ENCODE assay signal across 1 cellular context in the genomic region with DNA sequence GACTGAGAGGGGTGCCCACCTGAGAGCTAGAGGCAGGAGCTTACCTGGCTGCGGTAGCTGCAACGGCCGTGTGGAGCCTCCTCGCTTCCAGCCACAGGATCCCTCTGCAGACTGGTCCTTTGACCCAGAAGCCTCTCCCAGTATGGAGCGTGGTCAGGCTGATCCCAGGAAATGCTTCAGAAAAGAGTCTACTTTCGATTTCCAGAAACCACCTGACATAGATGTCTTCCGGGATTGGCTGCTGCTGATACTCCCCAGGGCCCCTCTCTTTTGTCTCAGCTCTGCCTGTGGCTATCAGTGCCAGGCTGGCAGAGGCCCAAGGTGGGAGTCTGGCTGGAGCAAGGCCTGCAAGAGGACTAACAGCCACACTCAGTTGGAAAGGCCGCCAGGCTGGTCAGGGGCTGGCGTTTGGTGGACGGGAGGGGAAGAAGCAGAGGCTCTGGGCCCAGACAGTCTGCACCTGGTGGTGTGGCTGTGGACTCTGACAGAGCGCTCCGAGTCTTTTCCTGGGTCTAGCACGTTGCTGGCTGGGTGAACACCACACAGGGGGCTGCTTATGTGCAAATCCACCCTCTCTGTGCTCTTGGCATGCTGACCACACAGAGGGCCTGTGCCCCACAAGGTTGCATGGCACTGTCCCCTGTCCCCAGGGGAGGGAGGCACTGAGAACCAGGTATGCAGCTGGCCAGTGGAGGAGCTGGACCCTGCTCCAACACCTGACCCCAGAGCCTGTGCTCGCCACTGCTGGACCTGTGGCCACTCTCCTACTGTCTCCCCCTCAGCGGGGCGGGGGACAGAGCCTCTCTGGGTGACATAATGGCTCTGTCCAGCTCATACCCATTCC.
A peak's percentile ranks its signal among the peaks of the same experiment; 100 is the strongest.
TF ChIP-seq lines count a peak whose summit lies in the region.

A gene with protein sequence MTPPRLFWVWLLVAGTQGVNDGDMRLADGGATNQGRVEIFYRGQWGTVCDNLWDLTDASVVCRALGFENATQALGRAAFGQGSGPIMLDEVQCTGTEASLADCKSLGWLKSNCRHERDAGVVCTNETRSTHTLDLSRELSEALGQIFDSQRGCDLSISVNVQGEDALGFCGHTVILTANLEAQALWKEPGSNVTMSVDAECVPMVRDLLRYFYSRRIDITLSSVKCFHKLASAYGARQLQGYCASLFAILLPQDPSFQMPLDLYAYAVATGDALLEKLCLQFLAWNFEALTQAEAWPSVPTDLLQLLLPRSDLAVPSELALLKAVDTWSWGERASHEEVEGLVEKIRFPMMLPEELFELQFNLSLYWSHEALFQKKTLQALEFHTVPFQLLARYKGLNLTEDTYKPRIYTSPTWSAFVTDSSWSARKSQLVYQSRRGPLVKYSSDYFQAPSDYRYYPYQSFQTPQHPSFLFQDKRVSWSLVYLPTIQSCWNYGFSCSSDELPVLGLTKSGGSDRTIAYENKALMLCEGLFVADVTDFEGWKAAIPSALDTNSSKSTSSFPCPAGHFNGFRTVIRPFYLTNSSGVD (minus strand): TSS at position 144 of the 844 bp plus-strand sequence. CDS start 2,732 bp downstream, outside the sequence.

TF ChIP-seq in HepG2, 621 proteins besides CTCF, POLR2A, EP300 and RAD21 (continued from another document and continues in another):
- TF ChIP-seq, protein P1, sequence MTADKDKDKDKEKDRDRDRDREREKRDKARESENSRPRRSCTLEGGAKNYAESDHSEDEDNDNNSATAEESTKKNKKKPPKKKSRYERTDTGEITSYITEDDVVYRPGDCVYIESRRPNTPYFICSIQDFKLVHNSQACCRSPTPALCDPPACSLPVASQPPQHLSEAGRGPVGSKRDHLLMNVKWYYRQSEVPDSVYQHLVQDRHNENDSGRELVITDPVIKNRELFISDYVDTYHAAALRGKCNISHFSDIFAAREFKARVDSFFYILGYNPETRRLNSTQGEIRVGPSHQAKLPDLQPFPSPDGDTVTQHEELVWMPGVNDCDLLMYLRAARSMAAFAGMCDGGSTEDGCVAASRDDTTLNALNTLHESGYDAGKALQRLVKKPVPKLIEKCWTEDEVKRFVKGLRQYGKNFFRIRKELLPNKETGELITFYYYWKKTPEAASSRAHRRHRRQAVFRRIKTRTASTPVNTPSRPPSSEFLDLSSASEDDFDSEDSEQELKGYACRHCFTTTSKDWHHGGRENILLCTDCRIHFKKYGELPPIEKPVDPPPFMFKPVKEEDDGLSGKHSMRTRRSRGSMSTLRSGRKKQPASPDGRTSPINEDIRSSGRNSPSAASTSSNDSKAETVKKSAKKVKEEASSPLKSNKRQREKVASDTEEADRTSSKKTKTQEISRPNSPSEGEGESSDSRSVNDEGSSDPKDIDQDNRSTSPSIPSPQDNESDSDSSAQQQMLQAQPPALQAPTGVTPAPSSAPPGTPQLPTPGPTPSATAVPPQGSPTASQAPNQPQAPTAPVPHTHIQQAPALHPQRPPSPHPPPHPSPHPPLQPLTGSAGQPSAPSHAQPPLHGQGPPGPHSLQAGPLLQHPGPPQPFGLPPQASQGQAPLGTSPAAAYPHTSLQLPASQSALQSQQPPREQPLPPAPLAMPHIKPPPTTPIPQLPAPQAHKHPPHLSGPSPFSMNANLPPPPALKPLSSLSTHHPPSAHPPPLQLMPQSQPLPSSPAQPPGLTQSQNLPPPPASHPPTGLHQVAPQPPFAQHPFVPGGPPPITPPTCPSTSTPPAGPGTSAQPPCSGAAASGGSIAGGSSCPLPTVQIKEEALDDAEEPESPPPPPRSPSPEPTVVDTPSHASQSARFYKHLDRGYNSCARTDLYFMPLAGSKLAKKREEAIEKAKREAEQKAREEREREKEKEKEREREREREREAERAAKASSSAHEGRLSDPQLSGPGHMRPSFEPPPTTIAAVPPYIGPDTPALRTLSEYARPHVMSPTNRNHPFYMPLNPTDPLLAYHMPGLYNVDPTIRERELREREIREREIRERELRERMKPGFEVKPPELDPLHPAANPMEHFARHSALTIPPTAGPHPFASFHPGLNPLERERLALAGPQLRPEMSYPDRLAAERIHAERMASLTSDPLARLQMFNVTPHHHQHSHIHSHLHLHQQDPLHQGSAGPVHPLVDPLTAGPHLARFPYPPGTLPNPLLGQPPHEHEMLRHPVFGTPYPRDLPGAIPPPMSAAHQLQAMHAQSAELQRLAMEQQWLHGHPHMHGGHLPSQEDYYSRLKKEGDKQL (CRISPR knock-in tag; IDR thresholded peaks at IDR 0.05; ENCODE audit: low read depth) = peak; percentile 1; the same call in 1 of the 2 replicates
- TF ChIP-seq HNRNPK (IDR thresholded peaks at IDR 0.05; ENCODE audit: low read depth, low read length, poor library complexity, severe bottlenecking) (no peak), U2AF2 (IDR thresholded peaks at IDR 0.05; ENCODE audit: low read depth, low read length) (peak; percentile 61; the same call in 1 of the 2 replicates), HNRNPLL (IDR thresholded peaks at IDR 0.05; ENCODE audit: low read depth, low read length, poor library complexity, severe bottlenecking) (peak; percentile 45), SIX1 (CRISPR knock-in tag; IDR thresholded peaks at IDR 0.05; ENCODE audit: borderline replicate concordance) (no peak), SPEN (CRISPR knock-in tag; IDR thresholded peaks at IDR 0.05; ENCODE audit: low read depth) (no peak; the same call in none of the 2 replicates), ZBTB8A (CRISPR knock-in tag; IDR thresholded peaks at IDR 0.05; ENCODE audit: borderline replicate concordance, low read depth) (0 out of 2 replicates have a peak, but pooled peaks have one; percentile 0), KDM5A (IDR thresholded peaks at IDR 0.05; ENCODE audit: borderline replicate concordance, low read length) (no peak), EEA1 (CRISPR knock-in tag; IDR thresholded peaks at IDR 0.05; ENCODE audit: borderline replicate concordance) (no peak), ZNF20 (CRISPR knock-in tag; IDR thresholded peaks at IDR 0.05) (no peak), SOX6 (IDR thresholded peaks at IDR 0.05) (no peak), SOX6 (CRISPR knock-in tag; IDR thresholded peaks at IDR 0.05) (peak; percentile 87), SALL1 (CRISPR knock-in tag; IDR thresholded peaks at IDR 0.05) (peak; percentile 82), ZNF607 (CRISPR knock-in tag; IDR thresholded peaks at IDR 0.05; ENCODE audit: borderline replicate concordance) (no peak), SRSF4 (IDR thresholded peaks at IDR 0.05; ENCODE audit: low read depth, low read length, poor library complexity, severe bottlenecking) (no peak), SETDB1 (CRISPR knock-in tag; IDR thresholded peaks at IDR 0.05; ENCODE audit: borderline replicate concordance) (no peak), MED1 (CRISPR knock-in tag; IDR thresholded peaks at IDR 0.05) (peak; percentile 14), IKZF4 (CRISPR knock-in tag; IDR thresholded peaks at IDR 0.05; ENCODE audit: borderline replicate concordance, low read depth, not compliant biosample characterization) (no peak), SOX13 (IDR thresholded peaks at IDR 0.05) (peak; percentile 35), SOX13 (CRISPR knock-in tag; conservative IDR thresholded peaks at IDR 0.05 in 1 of 2, IDR thresholded peaks at IDR 0.05 in 1 of 2) (peak in 1 of 2 experiments; percentile 78; a peak in 2 of 4 replicates), RARA (CRISPR knock-in tag; IDR thresholded peaks at IDR 0.05) (no peak), ZNF589 (CRISPR knock-in tag; conservative IDR thresholded peaks at IDR 0.05) (peak; percentile 66; the same call in 1 of the 2 replicates), GLI4 (CRISPR knock-in tag; IDR thresholded peaks at IDR 0.05; ENCODE audit: borderline replicate concordance) (peak; percentile 90; the same call in 1 of the 2 replicates), FOXK1 (CRISPR knock-in tag; IDR thresholded peaks at IDR 0.05; ENCODE audit: borderline replicate concordance, low read depth) (0 out of 2 replicates have a peak, but pooled peaks have one; percentile 35), ZSCAN20 (CRISPR knock-in tag; IDR thresholded peaks at IDR 0.05; ENCODE audit: borderline replicate concordance) (no peak), ARNT (IDR thresholded peaks at IDR 0.05) (no peak), ATF7-NPFF (CRISPR knock-in tag; IDR thresholded peaks at IDR 0.05; ENCODE audit: low read depth) (peak; percentile 86), ZNF775 (CRISPR knock-in tag; IDR thresholded peaks at IDR 0.05; ENCODE audit: borderline replicate concordance) (no peak; the same call in 1 of the 2 replicates), TAF15 (IDR thresholded peaks at IDR 0.05; ENCODE audit: low read depth, low read length, poor library complexity, severe bottlenecking) (no peak)
- TF ChIP-seq, protein P2, sequence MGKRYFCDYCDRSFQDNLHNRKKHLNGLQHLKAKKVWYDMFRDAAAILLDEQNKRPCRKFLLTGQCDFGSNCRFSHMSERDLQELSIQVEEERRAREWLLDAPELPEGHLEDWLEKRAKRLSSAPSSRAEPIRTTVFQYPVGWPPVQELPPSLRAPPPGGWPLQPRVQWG (CRISPR knock-in tag; IDR thresholded peaks at IDR 0.05; ENCODE audit: borderline replicate concordance, low read depth) = no peak
- TF ChIP-seq, protein P3, sequence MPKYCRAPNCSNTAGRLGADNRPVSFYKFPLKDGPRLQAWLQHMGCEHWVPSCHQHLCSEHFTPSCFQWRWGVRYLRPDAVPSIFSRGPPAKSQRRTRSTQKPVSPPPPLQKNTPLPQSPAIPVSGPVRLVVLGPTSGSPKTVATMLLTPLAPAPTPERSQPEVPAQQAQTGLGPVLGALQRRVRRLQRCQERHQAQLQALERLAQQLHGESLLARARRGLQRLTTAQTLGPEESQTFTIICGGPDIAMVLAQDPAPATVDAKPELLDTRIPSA (CRISPR knock-in tag; IDR thresholded peaks at IDR 0.05; ENCODE audit: borderline replicate concordance) = 0 out of 2 replicates have a peak, but pooled peaks have one; percentile 77
- TF ChIP-seq, protein P4, sequence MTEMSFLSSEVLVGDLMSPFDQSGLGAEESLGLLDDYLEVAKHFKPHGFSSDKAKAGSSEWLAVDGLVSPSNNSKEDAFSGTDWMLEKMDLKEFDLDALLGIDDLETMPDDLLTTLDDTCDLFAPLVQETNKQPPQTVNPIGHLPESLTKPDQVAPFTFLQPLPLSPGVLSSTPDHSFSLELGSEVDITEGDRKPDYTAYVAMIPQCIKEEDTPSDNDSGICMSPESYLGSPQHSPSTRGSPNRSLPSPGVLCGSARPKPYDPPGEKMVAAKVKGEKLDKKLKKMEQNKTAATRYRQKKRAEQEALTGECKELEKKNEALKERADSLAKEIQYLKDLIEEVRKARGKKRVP (CRISPR knock-in tag; IDR thresholded peaks at IDR 0.05) = peak in 1 of 2 experiments; percentile 78; a peak in 2 of 4 replicates
- TF ChIP-seq, protein P5, sequence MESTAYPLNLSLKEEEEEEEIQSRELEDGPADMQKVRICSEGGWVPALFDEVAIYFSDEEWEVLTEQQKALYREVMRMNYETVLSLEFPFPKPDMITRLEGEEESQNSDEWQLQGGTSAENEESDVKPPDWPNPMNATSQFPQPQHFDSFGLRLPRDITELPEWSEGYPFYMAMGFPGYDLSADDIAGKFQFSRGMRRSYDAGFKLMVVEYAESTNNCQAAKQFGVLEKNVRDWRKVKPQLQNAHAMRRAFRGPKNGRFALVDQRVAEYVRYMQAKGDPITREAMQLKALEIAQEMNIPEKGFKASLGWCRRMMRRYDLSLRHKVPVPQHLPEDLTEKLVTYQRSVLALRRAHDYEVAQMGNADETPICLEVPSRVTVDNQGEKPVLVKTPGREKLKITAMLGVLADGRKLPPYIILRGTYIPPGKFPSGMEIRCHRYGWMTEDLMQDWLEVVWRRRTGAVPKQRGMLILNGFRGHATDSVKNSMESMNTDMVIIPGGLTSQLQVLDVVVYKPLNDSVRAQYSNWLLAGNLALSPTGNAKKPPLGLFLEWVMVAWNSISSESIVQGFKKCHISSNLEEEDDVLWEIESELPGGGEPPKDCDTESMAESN (CRISPR knock-in tag; conservative IDR thresholded peaks at IDR 0.05) = peak; percentile 91
- TF ChIP-seq, protein P6, sequence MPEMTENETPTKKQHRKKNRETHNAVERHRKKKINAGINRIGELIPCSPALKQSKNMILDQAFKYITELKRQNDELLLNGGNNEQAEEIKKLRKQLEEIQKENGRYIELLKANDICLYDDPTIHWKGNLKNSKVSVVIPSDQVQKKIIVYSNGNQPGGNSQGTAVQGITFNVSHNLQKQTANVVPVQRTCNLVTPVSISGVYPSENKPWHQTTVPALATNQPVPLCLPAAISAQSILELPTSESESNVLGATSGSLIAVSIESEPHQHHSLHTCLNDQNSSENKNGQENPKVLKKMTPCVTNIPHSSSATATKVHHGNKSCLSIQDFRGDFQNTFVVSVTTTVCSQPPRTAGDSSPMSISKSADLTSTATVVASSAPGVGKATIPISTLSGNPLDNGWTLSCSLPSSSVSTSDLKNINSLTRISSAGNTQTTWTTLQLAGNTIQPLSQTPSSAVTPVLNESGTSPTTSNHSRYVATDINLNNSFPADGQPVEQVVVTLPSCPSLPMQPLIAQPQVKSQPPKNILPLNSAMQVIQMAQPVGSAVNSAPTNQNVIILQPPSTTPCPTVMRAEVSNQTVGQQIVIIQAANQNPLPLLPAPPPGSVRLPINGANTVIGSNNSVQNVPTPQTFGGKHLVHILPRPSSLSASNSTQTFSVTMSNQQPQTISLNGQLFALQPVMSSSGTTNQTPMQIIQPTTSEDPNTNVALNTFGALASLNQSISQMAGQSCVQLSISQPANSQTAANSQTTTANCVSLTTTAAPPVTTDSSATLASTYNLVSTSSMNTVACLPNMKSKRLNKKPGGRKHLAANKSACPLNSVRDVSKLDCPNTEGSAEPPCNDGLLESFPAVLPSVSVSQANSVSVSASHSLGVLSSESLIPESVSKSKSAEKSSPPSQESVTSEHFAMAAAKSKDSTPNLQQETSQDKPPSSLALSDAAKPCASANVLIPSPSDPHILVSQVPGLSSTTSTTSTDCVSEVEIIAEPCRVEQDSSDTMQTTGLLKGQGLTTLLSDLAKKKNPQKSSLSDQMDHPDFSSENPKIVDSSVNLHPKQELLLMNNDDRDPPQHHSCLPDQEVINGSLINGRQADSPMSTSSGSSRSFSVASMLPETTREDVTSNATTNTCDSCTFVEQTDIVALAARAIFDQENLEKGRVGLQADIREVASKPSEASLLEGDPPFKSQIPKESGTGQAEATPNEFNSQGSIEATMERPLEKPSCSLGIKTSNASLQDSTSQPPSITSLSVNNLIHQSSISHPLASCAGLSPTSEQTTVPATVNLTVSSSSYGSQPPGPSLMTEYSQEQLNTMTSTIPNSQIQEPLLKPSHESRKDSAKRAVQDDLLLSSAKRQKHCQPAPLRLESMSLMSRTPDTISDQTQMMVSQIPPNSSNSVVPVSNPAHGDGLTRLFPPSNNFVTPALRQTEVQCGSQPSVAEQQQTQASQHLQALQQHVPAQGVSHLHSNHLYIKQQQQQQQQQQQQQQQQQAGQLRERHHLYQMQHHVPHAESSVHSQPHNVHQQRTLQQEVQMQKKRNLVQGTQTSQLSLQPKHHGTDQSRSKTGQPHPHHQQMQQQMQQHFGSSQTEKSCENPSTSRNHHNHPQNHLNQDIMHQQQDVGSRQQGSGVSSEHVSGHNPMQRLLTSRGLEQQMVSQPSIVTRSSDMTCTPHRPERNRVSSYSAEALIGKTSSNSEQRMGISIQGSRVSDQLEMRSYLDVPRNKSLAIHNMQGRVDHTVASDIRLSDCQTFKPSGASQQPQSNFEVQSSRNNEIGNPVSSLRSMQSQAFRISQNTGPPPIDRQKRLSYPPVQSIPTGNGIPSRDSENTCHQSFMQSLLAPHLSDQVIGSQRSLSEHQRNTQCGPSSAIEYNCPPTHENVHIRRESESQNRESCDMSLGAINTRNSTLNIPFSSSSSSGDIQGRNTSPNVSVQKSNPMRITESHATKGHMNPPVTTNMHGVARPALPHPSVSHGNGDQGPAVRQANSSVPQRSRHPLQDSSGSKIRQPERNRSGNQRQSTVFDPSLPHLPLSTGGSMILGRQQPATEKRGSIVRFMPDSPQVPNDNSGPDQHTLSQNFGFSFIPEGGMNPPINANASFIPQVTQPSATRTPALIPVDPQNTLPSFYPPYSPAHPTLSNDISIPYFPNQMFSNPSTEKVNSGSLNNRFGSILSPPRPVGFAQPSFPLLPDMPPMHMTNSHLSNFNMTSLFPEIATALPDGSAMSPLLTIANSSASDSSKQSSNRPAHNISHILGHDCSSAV (CRISPR knock-in tag; IDR thresholded peaks at IDR 0.05; ENCODE audit: borderline replicate concordance) = no peak; the same call in 1 of the 2 replicates
